In genomic region chr11:64210301-64211020, GRCh38 we compare ENCODE assay signal across 27 cellular contexts. TPM values are rescaled to one million over a fixed set of nuclear protein-coding genes. Genes with fewer than 3 reads are reported as not detected.
A peak's percentile ranks its signal among the peaks of the same experiment; 100 is the strongest.
DNase-seq lines count a peak whose midpoint lies in the region; ATAC-seq lines count a peak whose summit lies in the region.
"Had no signal": no experiment of that assay in that cellular context is flagged by ENCODE, and none has a peak within 500 bp of the region (broad histone marks: within the 10 kb centered on the region; RNA-seq: fewer than 3 reads in every experiment).

No MANE protein-coding gene starts in this region.

- peaks cover 2% of the 10 kb centered on the region for H3K79me1 ChIP-seq in neuronal stem cell (ENCODE audit: low read depth, low read length)

- no peak for ATAC-seq in activated T-cell treated with anti-CD3 and anti-CD28 coated beads, Interleukin-2, amount 50 U/mL, for 72 hours (replicated peaks in 1 of 2)
- no peak for ATAC-seq in activated T-cell treated with anti-CD3 and anti-CD28 coated beads, Interleukin-2, amount 50 U/mL, for 4 hours
- ATAC-seq in activated CD8-positive, alpha-beta T cell treated with anti-CD3 and anti-CD28 coated beads, Interleukin-2, amount 10 ng/mL, durations not matched to agents 7 days and 5 days = no peak
- ATAC-seq in HG02852 (IDR thresholded peaks at IDR 0.05; ENCODE audit: unreplicated experiment) = no peak
- ATAC-seq: activated CD4-positive, alpha-beta T cell treated with anti-CD3 and anti-CD28 coated beads for 36 hours; GM12878; left lung; psoas muscle had no signal

- H2AK5ac ChIP-seq in neuronal stem cell (ENCODE audit: low read depth, low read length) = no peak overlapping the region

- no peak overlapping the region for H3K4ac ChIP-seq in neuronal stem cell (ENCODE audit: low read length)

- no peak overlapping the region for H3K9ac ChIP-seq in neuronal stem cell (ENCODE audit: low read depth, low read length, poor library complexity)

- H3K4me1 ChIP-seq in neuronal stem cell (ENCODE audit: control insufficient read depth in 2 of 2, insufficient read depth in 1 of 2, low read depth in 1 of 2, low read length in 2 of 2) = peaks cover 0 to 11% of the 10 kb centered on the region in 2 donors
- H3K4me1 ChIP-seq: psoas muscle had no signal

- no peaks in the 10 kb centered on the region for H3K9me3 Mint-ChIP-seq in activated T-cell treated with anti-CD3 and anti-CD28 coated beads, Interleukin-2, amount 50 U/mL, for 72 hours
- H3K9me3 Mint-ChIP-seq in activated T-cell treated with anti-CD3 and anti-CD28 coated beads, Interleukin-2, amount 50 U/mL, for 4 hours = no peaks in the 10 kb centered on the region
- no peaks in the 10 kb centered on the region for H3K9me3 Mint-ChIP-seq in activated CD8-positive, alpha-beta T cell treated with anti-CD3 and anti-CD28 coated beads, Interleukin-2, amount 10 ng/mL, durations not matched to agents 7 days and 5 days (ENCODE audit: insufficient read depth)
- H3K9me3 Mint-ChIP-seq: activated naive CD4-positive, alpha-beta T cell treated with anti-CD3 and anti-CD28 coated beads, Interleukin-2, amount 50 U/mL, for 24 hours; CD4-positive, CD25-positive, alpha-beta regulatory T cell; HFFc6 had no signal

- no peak overlapping the region for H3K4me3 ChIP-seq in neuronal stem cell (ENCODE audit: low read length in 2 of 2)
- H3K4me3 ChIP-seq: GM12878, left lung, psoas muscle, testis, vagina had no signal

- peaks cover 0 to 1% of the 10 kb centered on the region in 2 donors for H3K9me3 ChIP-seq in neuronal stem cell (replicated peaks in 1 of 2; ENCODE audit: control insufficient read depth in 2 of 2, insufficient read depth in 1 of 2, low read depth in 1 of 2, low read length in 2 of 2)
- H3K9me3 ChIP-seq: left lung, psoas muscle, testis, vagina had no signal

- peak overlapping the region; percentile 17 for H3K27ac Mint-ChIP-seq in activated T-cell treated with anti-CD3 and anti-CD28 coated beads, Interleukin-2, amount 50 U/mL, for 72 hours
- peak overlapping the region; percentile 28 for H3K27ac Mint-ChIP-seq in activated CD8-positive, alpha-beta T cell treated with anti-CD3 and anti-CD28 coated beads, Interleukin-2, amount 10 ng/mL, durations not matched to agents 7 days and 5 days
- H3K27ac Mint-ChIP-seq: activated naive CD4-positive, alpha-beta T cell treated with anti-CD3 and anti-CD28 coated beads, Interleukin-2, amount 50 U/mL, for 24 hours; HFFc6; mesothelial cell of epicardium had no signal

- H3K4me2 ChIP-seq in neuronal stem cell (ENCODE audit: insufficient read depth, low read length, poor library complexity, severe bottlenecking) = no peak overlapping the region

- H2BK15ac ChIP-seq in neuronal stem cell (ENCODE audit: low read length) = peak overlapping the region; percentile 16

- peaks cover 18 to 23% of the 10 kb centered on the region in 2 donors for H3K36me3 ChIP-seq in neuronal stem cell (replicated peaks in 1 of 2; ENCODE audit: control insufficient read depth in 2 of 2, insufficient read depth in 2 of 2, low read length in 2 of 2)
- H3K36me3 ChIP-seq: vagina had no signal

- no peak overlapping the region for H3K23ac ChIP-seq in neuronal stem cell (ENCODE audit: low read depth, low read length, poor library complexity)

- H2BK120ac ChIP-seq in neuronal stem cell (ENCODE audit: low read depth, low read length) = no peak overlapping the region

- no peak overlapping the region for H3K27ac ChIP-seq in neuronal stem cell (replicated peaks; ENCODE audit: low read length)
- H3K27ac ChIP-seq: left lung, psoas muscle, testis, vagina had no signal

- no peaks in the 10 kb centered on the region for H3K27me3 Mint-ChIP-seq in activated T-cell treated with anti-CD3 and anti-CD28 coated beads, Interleukin-2, amount 50 U/mL, for 72 hours (ENCODE audit: low read depth)
- no peaks in the 10 kb centered on the region for H3K27me3 Mint-ChIP-seq in activated T-cell treated with anti-CD3 and anti-CD28 coated beads, Interleukin-2, amount 50 U/mL, for 4 hours (ENCODE audit: low read depth)
- no peaks in the 10 kb centered on the region for H3K27me3 Mint-ChIP-seq in activated CD8-positive, alpha-beta T cell treated with anti-CD3 and anti-CD28 coated beads, Interleukin-2, amount 10 ng/mL, durations not matched to agents 7 days and 5 days (ENCODE audit: low read depth)
- H3K27me3 Mint-ChIP-seq: activated CD4-positive, alpha-beta T cell treated with anti-CD3 and anti-CD28 coated beads for 36 hours; activated naive CD4-positive, alpha-beta T cell treated with anti-CD3 and anti-CD28 coated beads, Interleukin-2, amount 50 U/mL, for 24 hours; CD4-positive, CD25-positive, alpha-beta regulatory T cell had no signal

- POLR2A ChIA-PET in activated CD8-positive, alpha-beta T cell treated with anti-CD3 and anti-CD28 coated beads, Interleukin-2, amount 10 ng/mL, durations not matched to agents 7 days and 5 days (lab: Charles Lee) = interaction anchor here (8.1 to 9.2 kb wide), 2 partner anchors 9 to 22 kb away, joined by 54 to 162 read pairs; partner anchors contain the start of gene STIP1

- H2BK5ac ChIP-seq in neuronal stem cell (ENCODE audit: low read length) = no peak overlapping the region

- peaks cover 10 to 33% of the 10 kb centered on the region in 2 donors for H3K36me3 Mint-ChIP-seq in activated T-cell treated with anti-CD3 and anti-CD28 coated beads, Interleukin-2, amount 50 U/mL, for 72 hours (ENCODE audit: insufficient read depth in 2 of 2)
- H3K36me3 Mint-ChIP-seq in activated T-cell treated with anti-CD3 and anti-CD28 coated beads, Interleukin-2, amount 50 U/mL, for 4 hours (ENCODE audit: insufficient read depth) = peaks cover 33% of the 10 kb centered on the region
- H3K36me3 Mint-ChIP-seq in activated CD8-positive, alpha-beta T cell treated with anti-CD3 and anti-CD28 coated beads, Interleukin-2, amount 10 ng/mL, durations not matched to agents 7 days and 5 days (ENCODE audit: low read depth) = peaks cover 76% of the 10 kb centered on the region

- no peak overlapping the region for H4K8ac ChIP-seq in neuronal stem cell (ENCODE audit: low read depth, low read length)

- H4K91ac ChIP-seq in neuronal stem cell (ENCODE audit: low read depth, low read length, poor library complexity) = no peak overlapping the region

- no peaks in the 10 kb centered on the region for H3K27me3 ChIP-seq in neuronal stem cell (ENCODE audit: control insufficient read depth in 3 of 3, insufficient read depth in 3 of 3, low read depth in 1 of 3, low read length in 3 of 3)
- H3K27me3 ChIP-seq: left lung, testis, vagina had no signal

- H3K4me1 Mint-ChIP-seq in activated T-cell treated with anti-CD3 and anti-CD28 coated beads, Interleukin-2, amount 50 U/mL, for 72 hours (ENCODE audit: low read depth) = peaks cover 65% of the 10 kb centered on the region
- peaks cover 36% of the 10 kb centered on the region for H3K4me1 Mint-ChIP-seq in activated T-cell treated with anti-CD3 and anti-CD28 coated beads, Interleukin-2, amount 50 U/mL, for 4 hours (ENCODE audit: low read depth)
- peaks cover 50% of the 10 kb centered on the region for H3K4me1 Mint-ChIP-seq in activated CD8-positive, alpha-beta T cell treated with anti-CD3 and anti-CD28 coated beads, Interleukin-2, amount 10 ng/mL, durations not matched to agents 7 days and 5 days (ENCODE audit: low read depth)

- no peak overlapping the region for H2AFZ ChIP-seq in neuronal stem cell (ENCODE audit: low read length)

- peak overlapping the region; percentile 56 for H3K14ac ChIP-seq in neuronal stem cell (ENCODE audit: low read length)

- no CpG with 5 or more reads among the region's 24 CpGs for WGBS in neuronal stem cell (ENCODE audit: extremely low coverage in 2 of 2, insufficient read length in 2 of 2, insufficient replicate concordance in 1 of 2), 2 donors

- CTCF ChIA-PET in activated CD8-positive, alpha-beta T cell treated with anti-CD3 and anti-CD28 coated beads, Interleukin-2, amount 10 ng/mL, durations not matched to agents 7 days and 5 days (lab: Charles Lee) = interaction anchor here (1.2 to 1.8 kb wide), 2 partner anchors 16 to 41 kb away, joined by 3 to 4 read pairs; partner anchors contain the start of genes NUDT22, PLCB3 and TRPT1

- H2BK12ac ChIP-seq in neuronal stem cell (ENCODE audit: low read length) = no peak overlapping the region

- H3K4me3 Mint-ChIP-seq in activated T-cell treated with anti-CD3 and anti-CD28 coated beads, Interleukin-2, amount 50 U/mL, for 72 hours = no peak overlapping the region
- H3K4me3 Mint-ChIP-seq in activated T-cell treated with anti-CD3 and anti-CD28 coated beads, Interleukin-2, amount 50 U/mL, for 4 hours = no peak overlapping the region
- H3K4me3 Mint-ChIP-seq in activated CD8-positive, alpha-beta T cell treated with anti-CD3 and anti-CD28 coated beads, Interleukin-2, amount 10 ng/mL, durations not matched to agents 7 days and 5 days = no peak overlapping the region
- H3K4me3 Mint-ChIP-seq: HFFc6, mesothelial cell of epicardium had no signal

- DNase-seq in activated T-cell treated with anti-CD3 and anti-CD28 coated beads, Interleukin-2, amount 50 U/mL, for 72 hours = no peak
- no peak for DNase-seq in activated T-cell treated with anti-CD3 and anti-CD28 coated beads, Interleukin-2, amount 50 U/mL, for 4 hours
- DNase-seq in D341Med (ENCODE audit: low spot score) = peak; percentile 40
- DNase-seq in activated CD8-positive, alpha-beta T cell treated with anti-CD3 and anti-CD28 coated beads, Interleukin-2, amount 10 ng/mL, durations not matched to agents 7 days and 5 days = no peak
- no peak for DNase-seq in neuronal stem cell (ENCODE audit: low spot score)
- DNase-seq in DMS79 treated with DMSO at 0.1 percent for 48 hours (lab: John Stamatoyannopoulos, UW) = no peak
- DNase-seq in T-helper 2 cell = no peak
- DNase-seq: activated CD4-positive, alpha-beta T cell treated with anti-CD3 and anti-CD28 coated beads for 36 hours; CD4-positive, CD25-positive, alpha-beta regulatory T cell; DMS53; effector CD8-positive, alpha-beta T cell; erythroblast; foreskin fibroblast; HFFc6; MV-4-11; NCI-H187; NCI-H226; NCI-H82; psoas muscle; Right ventricle myocardium superior; testis had no signal

- H3K18ac ChIP-seq in neuronal stem cell (ENCODE audit: low read length) = no peak overlapping the region

RNA-seq across cellular contexts. Expression of gene FERMT3, which starts 3.9 kb away (rescaled TPM):
- 100 to 1,000 TPM; 158 to 164 TPM for total RNA-seq in activated T-cell treated with anti-CD3 and anti-CD28 coated beads, Interleukin-2, amount 50 U/mL, for 72 hours
- 100 to 1,000 TPM; 368 to 444 (median 399) TPM for total RNA-seq in activated T-cell treated with anti-CD3 and anti-CD28 coated beads, Interleukin-2, amount 50 U/mL, for 4 hours
- 100 to 1,000 TPM; 261 to 281 TPM for total RNA-seq in activated CD8-positive, alpha-beta T cell treated with anti-CD3 and anti-CD28 coated beads, Interleukin-2, amount 10 ng/mL, durations not matched to agents 7 days and 5 days
- polyA plus RNA-seq in neuronal stem cell (2013, experiment 1 of 2) = 0.32 TPM
- 0.44 TPM for polyA plus RNA-seq in neuronal stem cell (2013, experiment 2 of 2)

RNA-seq across cellular contexts. Expression of gene TRPT1, which starts 15.5 kb away (rescaled TPM):
- 10 to 100 TPM; 19.7 to 25.5 TPM for total RNA-seq in activated T-cell treated with anti-CD3 and anti-CD28 coated beads, Interleukin-2, amount 50 U/mL, for 72 hours
- total RNA-seq in activated T-cell treated with anti-CD3 and anti-CD28 coated beads, Interleukin-2, amount 50 U/mL, for 4 hours = 10 to 100 TPM; 24.3 to 31.0 (median 28.6) TPM
- 10 to 100 TPM; 37.8 to 44.8 TPM for total RNA-seq in activated CD8-positive, alpha-beta T cell treated with anti-CD3 and anti-CD28 coated beads, Interleukin-2, amount 10 ng/mL, durations not matched to agents 7 days and 5 days
- 53.3 TPM for polyA plus RNA-seq in neuronal stem cell (2013, experiment 1 of 2)
- polyA plus RNA-seq in neuronal stem cell (2013, experiment 2 of 2) = 53.3 TPM

RNA-seq across cellular contexts. Expression of gene NUDT22, which starts 15.6 kb away (rescaled TPM):
- total RNA-seq in activated T-cell treated with anti-CD3 and anti-CD28 coated beads, Interleukin-2, amount 50 U/mL, for 72 hours = 10 to 100 TPM; 78.6 to 92.9 TPM
- 10 to 100 TPM; 82.4 to 88.3 (median 86.1) TPM for total RNA-seq in activated T-cell treated with anti-CD3 and anti-CD28 coated beads, Interleukin-2, amount 50 U/mL, for 4 hours
- total RNA-seq in activated CD8-positive, alpha-beta T cell treated with anti-CD3 and anti-CD28 coated beads, Interleukin-2, amount 10 ng/mL, durations not matched to agents 7 days and 5 days = 10 to 100 TPM; 86.7 to 91.6 TPM
- polyA plus RNA-seq in neuronal stem cell (2013, experiment 1 of 2) = 30.8 TPM
- 29.4 TPM for polyA plus RNA-seq in neuronal stem cell (2013, experiment 2 of 2)

RNA-seq across cellular contexts. Expression of gene DNAJC4, which starts 19.9 kb away (rescaled TPM):
- 10 to 100 TPM; 42.2 to 54.1 TPM for total RNA-seq in activated T-cell treated with anti-CD3 and anti-CD28 coated beads, Interleukin-2, amount 50 U/mL, for 72 hours
- 10 to 100 TPM; 15.0 to 16.6 (median 16.1) TPM for total RNA-seq in activated T-cell treated with anti-CD3 and anti-CD28 coated beads, Interleukin-2, amount 50 U/mL, for 4 hours
- total RNA-seq in activated CD8-positive, alpha-beta T cell treated with anti-CD3 and anti-CD28 coated beads, Interleukin-2, amount 10 ng/mL, durations not matched to agents 7 days and 5 days = 10 to 100 TPM; 38.0 to 41.3 TPM
- polyA plus RNA-seq in neuronal stem cell (2013, experiment 1 of 2) = 29.4 TPM
- polyA plus RNA-seq in neuronal stem cell (2013, experiment 2 of 2) = 29.4 TPM

RNA-seq across cellular contexts. Expression of gene VEGFB, which starts 23.9 kb away (rescaled TPM):
- total RNA-seq in activated T-cell treated with anti-CD3 and anti-CD28 coated beads, Interleukin-2, amount 50 U/mL, for 72 hours = 10 to 100 TPM; 65.4 to 67.3 TPM
- total RNA-seq in activated T-cell treated with anti-CD3 and anti-CD28 coated beads, Interleukin-2, amount 50 U/mL, for 4 hours = 10 to 100 TPM; 41.5 to 75.6 (median 53.2) TPM
- 10 to 100 TPM; 81.5 to 87.8 TPM for total RNA-seq in activated CD8-positive, alpha-beta T cell treated with anti-CD3 and anti-CD28 coated beads, Interleukin-2, amount 10 ng/mL, durations not matched to agents 7 days and 5 days
- 35.4 TPM for polyA plus RNA-seq in neuronal stem cell (2013, experiment 1 of 2)
- polyA plus RNA-seq in neuronal stem cell (2013, experiment 2 of 2) = 32.3 TPM
